Comparison of ENCODE assay signal across 14 cellular contexts in the genomic region with DNA sequence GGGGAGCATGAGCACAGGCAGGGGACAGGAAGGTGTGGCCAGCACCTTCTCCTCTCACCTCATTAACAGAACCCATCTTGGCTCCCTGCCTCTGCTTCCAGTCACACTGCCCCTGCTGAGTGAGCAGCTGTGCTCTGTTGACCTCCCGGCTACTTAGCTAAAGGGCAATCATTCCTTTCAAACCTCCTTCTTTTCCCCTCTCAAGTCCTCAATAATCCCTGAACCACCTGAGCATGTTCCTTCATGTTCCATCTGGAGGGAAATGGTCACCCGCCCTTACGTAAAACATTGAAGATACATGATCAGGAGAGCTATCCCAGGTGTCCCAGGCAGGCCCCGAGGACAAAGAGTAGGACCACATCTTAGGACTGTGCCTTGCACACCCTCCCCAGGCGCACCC. TPM values are rescaled to one million over a fixed set of nuclear protein-coding genes. Genes with fewer than 3 reads are reported as not detected.
DNase-seq lines count a peak whose midpoint lies in the region; ATAC-seq, FAIRE-seq and TF ChIP-seq lines count a peak whose summit lies in the region.
"Had no signal": no experiment of that assay in that cellular context is flagged by ENCODE, and none has a peak within 500 bp of the region (broad histone marks: within the 10 kb centered on the region; RNA-seq: fewer than 3 reads in every experiment).

No MANE protein-coding gene starts in this region.

- H3K36me3 ChIP-seq in HUES48 (ENCODE audit: control insufficient read depth, insufficient read depth, low read length) (peaks cover 64% of the 10 kb centered on the region), bronchial epithelial cell (ENCODE audit: control insufficient read depth, insufficient read depth, low read length) (peaks cover 9% of the 10 kb centered on the region)

- H3K4me3 ChIP-seq in HUES48 (ENCODE audit: low read depth, low read length) (no peak overlapping the region), bronchial epithelial cell (ENCODE audit: low read depth, low read length) (no peak overlapping the region)
- H3K4me3 ChIP-seq: upper lobe of right lung had no signal

- no peak for TF ChIP-seq CTCF in bronchial epithelial cell (IDR thresholded peaks at IDR 0.05; ENCODE audit: insufficient read depth, low read length, severe bottlenecking)

- no peak for FAIRE-seq in bronchial epithelial cell (lab: Jason Lieb, UNC)
- FAIRE-seq: A204.1 had no signal

- no peaks in the 10 kb centered on the region for H3K9me3 Mint-ChIP-seq in natural killer cell treated with Interleukin-12 subunit alpha and Interleukin-12 subunit beta and Interleukin-15 and Interleukin-18, amount 100 ng/mL, for 72 hours
- H3K9me3 Mint-ChIP-seq: brain had no signal

- H3K4me1 Mint-ChIP-seq in natural killer cell treated with Interleukin-12 subunit alpha and Interleukin-12 subunit beta and Interleukin-15 and Interleukin-18, amount 100 ng/mL, for 72 hours (ENCODE audit: low read depth in 2 of 2) = peaks cover 25 to 32% of the 10 kb centered on the region in 2 donors

- H3K9me3 ChIP-seq in HUES48 (ENCODE audit: control insufficient read depth, insufficient read depth, low read length) = no peaks in the 10 kb centered on the region
- H3K9me3 ChIP-seq: upper lobe of right lung had no signal

- no peak overlapping the region for H3K9ac ChIP-seq in HUES48 (ENCODE audit: low read depth, low read length)

- DNase-seq in NCI-H146 (lab: John Stamatoyannopoulos, UW) (peak; percentile 42), NCI-H146 treated with DMSO at 0.1 percent for 48 hours (lab: John Stamatoyannopoulos, UW; ENCODE audit: unreplicated experiment) (no peak), bronchial epithelial cell (ENCODE audit: low read depth) (peak; percentile 83), middle frontal gyrus (ENCODE audit: extremely low spot score, low spot score) (no peak)
- no peak for DNase-seq in natural killer cell treated with Interleukin-12 subunit alpha and Interleukin-12 subunit beta and Interleukin-15 and Interleukin-18, amount 100 ng/mL, for 72 hours (ENCODE audit: low spot score)
- no peak for DNase-seq in stimulated activated CD4-positive, alpha-beta T cell treated with anti-CD3 and anti-CD28 coated beads, Interleukin-1b, Interleukin-23, amount 100 ng/mL, for 48 hours
- DNase-seq: erythroblast, KBM-7, SHP77, upper lobe of right lung had no signal

- H3K27ac ChIP-seq in HUES48 (ENCODE audit: low read depth, low read length) = peak overlapping the region; percentile 36
- H3K27ac ChIP-seq: upper lobe of right lung had no signal

- peaks cover 8% of the 10 kb centered on the region for H3K36me3 Mint-ChIP-seq in natural killer cell treated with Interleukin-12 subunit alpha and Interleukin-12 subunit beta and Interleukin-15 and Interleukin-18, amount 100 ng/mL, for 72 hours

- H3K4me3 Mint-ChIP-seq in natural killer cell treated with Interleukin-12 subunit alpha and Interleukin-12 subunit beta and Interleukin-15 and Interleukin-18, amount 100 ng/mL, for 72 hours = no peak overlapping the region
- H3K4me3 Mint-ChIP-seq: brain had no signal

- H3K4me1 ChIP-seq in HUES48 (ENCODE audit: control insufficient read depth, insufficient read depth, low read length) = peaks cover 25% of the 10 kb centered on the region
- H3K4me1 ChIP-seq: upper lobe of right lung had no signal

- no peaks in the 10 kb centered on the region for H3K27me3 Mint-ChIP-seq in natural killer cell treated with Interleukin-12 subunit alpha and Interleukin-12 subunit beta and Interleukin-15 and Interleukin-18, amount 100 ng/mL, for 72 hours
- H3K27me3 Mint-ChIP-seq: brain had no signal

- peak overlapping the region; percentile 31 to 91 for H3K27ac Mint-ChIP-seq in natural killer cell treated with Interleukin-12 subunit alpha and Interleukin-12 subunit beta and Interleukin-15 and Interleukin-18, amount 100 ng/mL, for 72 hours

- ATAC-seq in natural killer cell treated with Interleukin-12 subunit alpha and Interleukin-12 subunit beta and Interleukin-15 and Interleukin-18, amount 100 ng/mL, for 72 hours = no peak
- no peak for ATAC-seq in HG03571 (IDR thresholded peaks at IDR 0.05; ENCODE audit: unreplicated experiment)
- ATAC-seq: upper lobe of right lung had no signal

- H3K27me3 ChIP-seq in HUES48 (ENCODE audit: control insufficient read depth, insufficient read depth, low read length) = no peaks in the 10 kb centered on the region
- H3K27me3 ChIP-seq in bronchial epithelial cell (ENCODE audit: control insufficient read depth, insufficient read depth, low read length) = no peaks in the 10 kb centered on the region
- H3K27me3 ChIP-seq: upper lobe of right lung had no signal

RNA-seq across cellular contexts. Expression of gene MRPS10, which starts 21.7 kb away (rescaled TPM):
- 71.6 and 74.5 TPM in 2 replicates for total RNA-seq in bronchial epithelial cell
- 10 to 100 TPM; 35.1 to 35.6 TPM for total RNA-seq in natural killer cell treated with Interleukin-12 subunit alpha and Interleukin-12 subunit beta and Interleukin-15 and Interleukin-18, amount 100 ng/mL, for 72 hours

RNA-seq across cellular contexts. Expression of gene GUCA1B, which starts 44.6 kb away (rescaled TPM):
- 1.9 and 2.4 TPM in 2 replicates for total RNA-seq in bronchial epithelial cell
- 1 to 10 TPM in 1 of 2 donors, under 1 TPM in 1; 0.95 to 2.2 TPM for total RNA-seq in natural killer cell treated with Interleukin-12 subunit alpha and Interleukin-12 subunit beta and Interleukin-15 and Interleukin-18, amount 100 ng/mL, for 72 hours

Comparison
In these comparisons a context has a peak if more than half of its experiments do, and no peak if none do; other contexts are left out.
1. DNase-seq: peak in NCI-H146 (single experiment) and bronchial epithelial cell (single experiment); none in NCI-H146 treated with DMSO at 0.1 percent for 48 hours (single experiment), natural killer cell treated with Interleukin-12 subunit alpha and Interleukin-12 subunit beta and Interleukin-15 and Interleukin-18, amount 100 ng/mL, for 72 hours (single experiment), middle frontal gyrus (single experiment) and stimulated activated CD4-positive, alpha-beta T cell treated with anti-CD3 and anti-CD28 coated beads, Interleukin-1b, Interleukin-23, amount 100 ng/mL, for 48 hours (single experiment).